8 cellular contexts compared by ENCODE assay signal in the genomic region with DNA sequence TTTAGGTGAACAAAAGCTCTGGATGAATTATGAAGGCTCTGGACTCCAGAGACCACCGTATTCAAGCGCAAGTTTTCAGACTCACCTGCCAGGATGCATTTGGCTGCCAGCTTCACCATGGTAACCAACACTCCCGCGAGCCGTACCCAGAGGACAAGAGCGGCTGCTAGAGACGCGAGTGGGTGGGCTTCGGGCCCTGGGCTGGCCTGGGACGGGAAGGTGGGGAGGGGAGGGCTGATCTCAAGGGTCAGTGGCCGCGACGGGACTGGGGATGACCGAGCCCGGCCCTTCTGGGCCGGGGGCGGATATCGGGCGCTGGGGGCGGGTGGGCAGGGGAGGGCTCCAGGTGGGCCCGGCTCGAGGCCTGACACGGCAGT. TPM values are rescaled to one million over a fixed set of nuclear protein-coding genes. Genes with fewer than 3 reads are reported as not detected.
DNase-seq lines count a peak whose midpoint lies in the region; ATAC-seq and TF ChIP-seq lines count a peak whose summit lies in the region.

No MANE protein-coding gene starts in this region.

- H3K36me3 Mint-ChIP-seq in activated CD4-positive, alpha-beta memory T cell treated with anti-CD3 and anti-CD28 coated beads for 36 hours: no peaks in the 10 kb centered on the region
- no peaks in the 10 kb centered on the region for H3K36me3 Mint-ChIP-seq in natural killer cell treated with Interleukin-12 subunit alpha and Interleukin-12 subunit beta and Interleukin-15 and Interleukin-18, amount 100 ng/mL, for 72 hours

- peaks cover 30% of the 10 kb centered on the region for H3K4me1 Mint-ChIP-seq in activated CD4-positive, alpha-beta memory T cell treated with anti-CD3 and anti-CD28 coated beads for 36 hours (ENCODE audit: low read depth)
- peaks cover 16 to 37% of the 10 kb centered on the region in 2 donors for H3K4me1 Mint-ChIP-seq in natural killer cell treated with Interleukin-12 subunit alpha and Interleukin-12 subunit beta and Interleukin-15 and Interleukin-18, amount 100 ng/mL, for 72 hours (ENCODE audit: low read depth in 2 of 2)

- H3K4me1 ChIP-seq in Karpas-422 (ENCODE audit: low read length) (peaks cover 17% of the 10 kb centered on the region), tibial artery (peaks cover 0 to 13% (median 10%) of the 10 kb centered on the region in 4 donors)

- H3K9me3 ChIP-seq in Karpas-422 (ENCODE audit: low read length) (no peaks in the 10 kb centered on the region), tibial artery (no peaks in the 10 kb centered on the region)

- H3K36me3 ChIP-seq in Karpas-422 (ENCODE audit: insufficient read depth, low read length): no peaks in the 10 kb centered on the region
- H3K36me3 ChIP-seq in tibial artery: no peaks in the 10 kb centered on the region

- intact Hi-C loops in activated CD4-positive, alpha-beta memory T cell treated with anti-CD3 and anti-CD28 coated beads for 36 hours (cut with micrococcal nuclease): loop anchor here (5.0 kb wide), 2 partner anchors 228 to 347 kb away; no protein-coding TSS in a partner anchor
- intact Hi-C loops in tibial artery (cut with DNase I; ENCODE audit: low total_unique reads): loop anchor here (5.0 kb wide), 1 partner anchor 207 kb away; no protein-coding TSS in a partner anchor

- H3K4me3 ChIP-seq in Karpas-422 (ENCODE audit: low read length) (peak overlapping the region; percentile 91), epithelial cell of esophagus (ENCODE audit: low read length) (peak overlapping the region; percentile 66), tibial artery (peak overlapping the region; percentile 79 to 96)

- H3K79me2 ChIP-seq in Karpas-422 (ENCODE audit: low read length): 0 out of 2 replicates have a peak, but pooled peaks cover 4% of the 10 kb centered on the region

- peak; percentile 39 for DNase-seq in NCI-H2227 (lab: John Stamatoyannopoulos, UW; ENCODE audit: unreplicated experiment)
- no peak for DNase-seq in NCI-H2227 treated with DMSO at 0.1 percent for 48 hours (lab: John Stamatoyannopoulos, UW)
- DNase-seq in Karpas-422: peak; percentile 74
- peak; percentile 54 for DNase-seq in activated CD4-positive, alpha-beta memory T cell treated with anti-CD3 and anti-CD28 coated beads for 36 hours
- no peak for DNase-seq in epithelial cell of esophagus (ENCODE audit: low read depth)
- no peak for DNase-seq in natural killer cell treated with Interleukin-12 subunit alpha and Interleukin-12 subunit beta and Interleukin-15 and Interleukin-18, amount 100 ng/mL, for 72 hours (ENCODE audit: low spot score)
- DNase-seq in tibial artery: peak in 1 of 2 donors; percentile 46

- H3K9ac ChIP-seq in Karpas-422 (ENCODE audit: low read length): peak overlapping the region; percentile 84

- H3K27me3 Mint-ChIP-seq in activated CD4-positive, alpha-beta memory T cell treated with anti-CD3 and anti-CD28 coated beads for 36 hours: no peaks in the 10 kb centered on the region
- H3K27me3 Mint-ChIP-seq in natural killer cell treated with Interleukin-12 subunit alpha and Interleukin-12 subunit beta and Interleukin-15 and Interleukin-18, amount 100 ng/mL, for 72 hours: no peaks in the 10 kb centered on the region

- H2AFZ ChIP-seq in Karpas-422 (ENCODE audit: low read length): peak overlapping the region; percentile 69; the same call in 1 of the 2 replicates

- peak overlapping the region; percentile 84 for H3K4me3 Mint-ChIP-seq in activated CD4-positive, alpha-beta memory T cell treated with anti-CD3 and anti-CD28 coated beads for 36 hours
- peak overlapping the region; percentile 98 for H3K4me3 Mint-ChIP-seq in natural killer cell treated with Interleukin-12 subunit alpha and Interleukin-12 subunit beta and Interleukin-15 and Interleukin-18, amount 100 ng/mL, for 72 hours

- CTCF ChIA-PET in activated CD4-positive, alpha-beta memory T cell treated with anti-CD3 and anti-CD28 coated beads for 36 hours (lab: Charles Lee): interaction anchor here (0.8 to 3.6 kb wide), 16 partner anchors 10 to 833 kb away, joined by 3 to 25 read pairs (median 4); a partner anchor contains a TSS

- TF ChIP-seq CTCF in epithelial cell of esophagus (IDR thresholded peaks at IDR 0.05; ENCODE audit: insufficient read depth, low read depth, low read length, missing control alignments) (no peak), tibial artery (IDR thresholded peaks at IDR 0.05) (no peak)

- 0 out of 2 replicates have a peak, but pooled peaks cover 3% of the 10 kb centered on the region for H4K20me1 ChIP-seq in Karpas-422 (ENCODE audit: insufficient read depth, low read depth, low read length)

- ATAC-seq in natural killer cell treated with Interleukin-12 subunit alpha and Interleukin-12 subunit beta and Interleukin-15 and Interleukin-18, amount 100 ng/mL, for 72 hours: no peak
- no peak for ATAC-seq in GM21526 (IDR thresholded peaks at IDR 0.05; ENCODE audit: low FRiP score, unreplicated experiment)

- no peak overlapping the region for H3K27ac ChIP-seq in Karpas-422 (ENCODE audit: low read length)
- H3K27ac ChIP-seq in tibial artery: peak overlapping the region; percentile 86 to 88

- peak overlapping the region; percentile 87 for H3K4me2 ChIP-seq in Karpas-422 (ENCODE audit: low read depth, low read length, poor library complexity, severe bottlenecking)

- H3K27me3 ChIP-seq in Karpas-422 (ENCODE audit: low read length): no peaks in the 10 kb centered on the region
- H3K27me3 ChIP-seq in tibial artery: no peaks in the 10 kb centered on the region

- H3K27ac Mint-ChIP-seq in activated CD4-positive, alpha-beta memory T cell treated with anti-CD3 and anti-CD28 coated beads for 36 hours: peak overlapping the region; percentile 73
- peak overlapping the region; percentile 78 to 79 for H3K27ac Mint-ChIP-seq in natural killer cell treated with Interleukin-12 subunit alpha and Interleukin-12 subunit beta and Interleukin-15 and Interleukin-18, amount 100 ng/mL, for 72 hours

- POLR2A ChIA-PET in activated CD4-positive, alpha-beta memory T cell treated with anti-CD3 and anti-CD28 coated beads for 36 hours (lab: Charles Lee): interaction anchor here (1.0 to 2.0 kb wide), 4 partner anchors 202 to 422 kb away, joined by 3 to 8 read pairs (median 5); a partner anchor contains a TSS

- no peaks in the 10 kb centered on the region for H3K9me2 ChIP-seq in Karpas-422 (replicated peaks; ENCODE audit: insufficient read depth, low read length)

- H3K9me3 Mint-ChIP-seq in activated CD4-positive, alpha-beta memory T cell treated with anti-CD3 and anti-CD28 coated beads for 36 hours: no peaks in the 10 kb centered on the region
- H3K9me3 Mint-ChIP-seq in natural killer cell treated with Interleukin-12 subunit alpha and Interleukin-12 subunit beta and Interleukin-15 and Interleukin-18, amount 100 ng/mL, for 72 hours: no peaks in the 10 kb centered on the region

RNA-seq across cellular contexts. Expression of a gene that starts 0.3 kb away (rescaled TPM):
- 10.9 and 21.2 TPM in 2 replicates for total RNA-seq in Karpas-422 (2014; rRNA removed; shearing (Covaris generic); ENCODE audit: low replicate concordance)
- total RNA-seq in activated CD4-positive, alpha-beta memory T cell treated with anti-CD3 and anti-CD28 coated beads for 36 hours: 10 to 100 TPM; 27.9 to 32.1 TPM
- total RNA-seq in natural killer cell treated with Interleukin-12 subunit alpha and Interleukin-12 subunit beta and Interleukin-15 and Interleukin-18, amount 100 ng/mL, for 72 hours: 10 to 100 TPM; 23.3 to 37.8 TPM

RNA-seq across cellular contexts. Expression of a gene that starts 41.3 kb away (rescaled TPM):
- total RNA-seq in Karpas-422 (2014; rRNA removed; shearing (Covaris generic); ENCODE audit: low replicate concordance): not detected in 2 replicates
- not detected for total RNA-seq in activated CD4-positive, alpha-beta memory T cell treated with anti-CD3 and anti-CD28 coated beads for 36 hours
- total RNA-seq in natural killer cell treated with Interleukin-12 subunit alpha and Interleukin-12 subunit beta and Interleukin-15 and Interleukin-18, amount 100 ng/mL, for 72 hours: not detected

Comparison
In these comparisons a context has a peak if more than half of its experiments do, and no peak if none do; other contexts are left out.
1. DNase-seq: peak in NCI-H2227 (single experiment), Karpas-422 (single experiment) and activated CD4-positive, alpha-beta memory T cell treated with anti-CD3 and anti-CD28 coated beads for 36 hours (single experiment); none in NCI-H2227 treated with DMSO at 0.1 percent for 48 hours (single experiment), epithelial cell of esophagus (single experiment) and natural killer cell treated with Interleukin-12 subunit alpha and Interleukin-12 subunit beta and Interleukin-15 and Interleukin-18, amount 100 ng/mL, for 72 hours (single experiment).
2. Peak in every context shown above with its lines, with median percentiles within 50 percentile points of each other: H3K4me3 ChIP-seq.